ENCODE assay signal across 15 cellular contexts in genomic region chr9:92658611-92659010, GRCh38. TPM values are rescaled to one million over a fixed set of nuclear protein-coding genes. Genes with fewer than 3 reads are reported as not detected.
DNase-seq lines count a peak whose midpoint lies in the region; ATAC-seq and TF ChIP-seq lines count a peak whose summit lies in the region.
"Had no signal": no experiment of that assay in that cellular context is flagged by ENCODE, and none has a peak within 500 bp of the region (broad histone marks: within the 10 kb centered on the region; RNA-seq: fewer than 3 reads in every experiment).

No MANE protein-coding gene starts in this region.

- intact Hi-C loops in spleen (cut with DNase I; ENCODE audit: low total_unique reads) (no loop called here), MCF 10A (cut with micrococcal nuclease) (no loop called here)

- no peaks in the 10 kb centered on the region for H3K9me3 ChIP-seq in spleen
- H3K9me3 ChIP-seq: HAP-1 had no signal

- no peak overlapping the region for H3K4me3 ChIP-seq in spleen
- H3K4me3 ChIP-seq: HAP-1 had no signal

- H3K9me3 Mint-ChIP-seq in chondrocyte (ENCODE audit: low read depth) (no peaks in the 10 kb centered on the region), MCF 10A (ENCODE audit: unreplicated experiment) (no peaks in the 10 kb centered on the region)
- H3K9me3 Mint-ChIP-seq: CD4-positive, alpha-beta memory T cell; HFFc6 had no signal

- H3K36me3 Mint-ChIP-seq in chondrocyte (ENCODE audit: low read depth), result peaks cover 12% of the 10 kb centered on the region
- peaks cover 52% of the 10 kb centered on the region for H3K36me3 Mint-ChIP-seq in MCF 10A (ENCODE audit: insufficient read depth, unreplicated experiment)

- peaks cover 0 to 77% (median 33%) of the 10 kb centered on the region in 6 donors for H3K36me3 ChIP-seq in spleen

- H3K4me1 Mint-ChIP-seq in chondrocyte (ENCODE audit: low read depth), result peaks cover 27% of the 10 kb centered on the region
- H3K4me1 Mint-ChIP-seq in MCF 10A (ENCODE audit: insufficient read depth, unreplicated experiment), result peaks cover 28% of the 10 kb centered on the region

- TF ChIP-seq CTCF in RWPE1 (conservative IDR thresholded peaks at IDR 0.05; ENCODE audit: low read depth), result no peak
- no peak for TF ChIP-seq CTCF in chondrocyte (IDR thresholded peaks at IDR 0.05)
- TF ChIP-seq CTCF in spleen (IDR thresholded peaks at IDR 0.05 in 8 of 11, conservative IDR thresholded peaks at IDR 0.05 in 3 of 11), result no peak
- no peak for TF ChIP-seq CTCF in MCF 10A (IDR thresholded peaks at IDR 0.05; ENCODE audit: unreplicated experiment)

- H3K4me3 Mint-ChIP-seq in chondrocyte (ENCODE audit: unreplicated experiment) (no peak overlapping the region), MCF 10A (ENCODE audit: unreplicated experiment) (no peak overlapping the region)
- H3K4me3 Mint-ChIP-seq: CD4-positive, alpha-beta memory T cell; HFFc6 had no signal

- DNase-seq in RWPE1 (ENCODE audit: low spot score), result no peak
- DNase-seq in chondrocyte (ENCODE audit: low spot score), result peak; percentile 26
- peak; percentile 53 for DNase-seq in spleen
- no peak for DNase-seq in MCF 10A (ENCODE audit: unreplicated experiment)
- no peak for DNase-seq in anterior cingulate cortex (lab: John Stamatoyannopoulos, UW)
- DNase-seq: C1 segment of cervical spinal cord; Calu3; CD4-positive, alpha-beta memory T cell; COR-L47; DMS153; DND-41; GOT3; HFFc6 had no signal

- no peak for TF ChIP-seq POLR2A in spleen (IDR thresholded peaks at IDR 0.05)

- WGBS in spleen, 5 donors, result 97 to 100% (median 98%) methylated on average over 4 of the region's 4 CpGs

- H3K27ac Mint-ChIP-seq in chondrocyte (ENCODE audit: unreplicated experiment) (no peak overlapping the region), MCF 10A (ENCODE audit: low read depth, unreplicated experiment) (no peak overlapping the region)
- H3K27ac Mint-ChIP-seq: CD4-positive, alpha-beta memory T cell; HFFc6 had no signal

- no peaks in the 10 kb centered on the region for H3K27me3 ChIP-seq in spleen (replicated peaks in 1 of 7)

- H3K27me3 Mint-ChIP-seq in chondrocyte (ENCODE audit: low read depth), result no peaks in the 10 kb centered on the region
- no peaks in the 10 kb centered on the region for H3K27me3 Mint-ChIP-seq in MCF 10A (ENCODE audit: insufficient read depth, unreplicated experiment)
- H3K27me3 Mint-ChIP-seq: CD4-positive, alpha-beta memory T cell had no signal

- peaks cover 0 to 56% (median 20%) of the 10 kb centered on the region in 6 donors for H3K4me1 ChIP-seq in spleen
- H3K4me1 ChIP-seq: HAP-1 had no signal

- no peak for ATAC-seq in GM21619 (IDR thresholded peaks at IDR 0.05; ENCODE audit: unreplicated experiment)

- H3K27ac ChIP-seq in RWPE1 (peak overlapping the region; percentile 98), spleen (peak overlapping the region in 1 of 8 donors; percentile 78)

- BruUV-seq in MCF 10A (replicated peaks; lab: Mats Ljungman, UMichigan), result no TSS peak

- CTCF ChIA-PET in RWPE1 (lab: Yijun Ruan, JAX), result no interaction called here
- CTCF ChIA-PET in MCF 10A (lab: Yijun Ruan, JAX), result interaction anchor here (1.5 to 2.1 kb wide), 2 partner anchors 132 to 330 kb away, joined by 4 to 8 read pairs; no protein-coding TSS in a partner anchor

- POLR2A ChIA-PET in RWPE1 (lab: Yijun Ruan, JAX; ENCODE audit: low non-redundant PET), result no interaction called here
- POLR2A ChIA-PET in MCF 10A (lab: Yijun Ruan, JAX), result interaction anchor here (0.7 to 1.6 kb wide), 3 partner anchors 10 to 11 kb away, joined by 3 to 4 read pairs (median 3); partner anchors contain the start of gene IPPK

RNA-seq across cellular contexts. Expression of gene IPPK, which starts 11.3 kb away (rescaled TPM):
- total RNA-seq in chondrocyte, result 8.7 to 9.3 TPM (median 8.9 TPM) in 3 replicates
- 10 to 100 TPM in 6 of 7 donors, 1 to 10 TPM in 1; 10.0 to 14.6 (median 12.1) TPM for total RNA-seq in spleen
- polyA plus RNA-seq in spleen, result 1 to 10 TPM; 6.1 to 7.9 (median 6.4) TPM
- total RNA-seq in MCF 10A (2022), result 16.3 and 16.6 TPM in 2 replicates

Comparison
In these comparisons a context has a peak if more than half of its experiments do, and no peak if none do; other contexts are left out.
1. DNase-seq: peak in chondrocyte (single experiment) and spleen (single experiment); none in RWPE1 (single experiment), MCF 10A (single experiment) and anterior cingulate cortex (0 of 58).